Comparison of ENCODE assay signal across 12 cellular contexts in genomic region chr12:93813972-93814821, GRCh38.
DNase-seq lines count a peak whose midpoint lies in the region; ATAC-seq, FAIRE-seq and TF ChIP-seq lines count a peak whose summit lies in the region.
"Had no signal": no experiment of that assay in that cellular context is flagged by ENCODE, and none has a peak within 500 bp of the region (broad histone marks: within the 10 kb centered on the region; RNA-seq: fewer than 3 reads in every experiment).

No MANE protein-coding gene starts in this region.

- no peak for TF ChIP-seq POLR2A in A549 (IDR thresholded peaks at IDR 0.05; ENCODE audit: low read length)

- no peaks in the 10 kb centered on the region for H3K27me3 Mint-ChIP-seq in neural crest cell (ENCODE audit: low read depth)
- no peaks in the 10 kb centered on the region for H3K27me3 Mint-ChIP-seq in CD8-positive, alpha-beta T cell (ENCODE audit: low read depth)
- H3K27me3 Mint-ChIP-seq: type B pancreatic cell had no signal

- peak overlapping the region; percentile 10 to 41; a peak in 1 of 6 replicates for H3K27ac ChIP-seq in A549
- H3K27ac ChIP-seq in CD8-positive, alpha-beta T cell (ENCODE audit: low read depth, low read length), result no peak overlapping the region

- intact Hi-C loops in CD8-positive, alpha-beta T cell (cut with DNase I, micrococcal nuclease), result no loop called here

- no peaks in the 10 kb centered on the region for H3K27me3 ChIP-seq in CD8-positive, alpha-beta T cell (ENCODE audit: insufficient read depth, low read length)

- CTCF ChIA-PET in A549 (lab: Yijun Ruan, JAX), result interaction anchor here (0.6 to 1.2 kb wide), 2 partner anchors 14 to 287 kb away, joined by 3 read pairs; no protein-coding TSS in a partner anchor
- CTCF ChIA-PET in CD8-positive, alpha-beta T cell (lab: Charles Lee), result no interaction called here

- TF ChIP-seq CTCF in A549 (IDR thresholded peaks at IDR 0.05) (no peak), neural crest cell (conservative IDR thresholded peaks at IDR 0.05) (no peak)
- TF ChIP-seq CTCF in CD8-positive, alpha-beta T cell (IDR thresholded peaks at IDR 0.05), result no peak

- no peaks in the 10 kb centered on the region for H3K9me3 ChIP-seq in A549
- no peaks in the 10 kb centered on the region for H3K9me3 ChIP-seq in CD8-positive, alpha-beta T cell (ENCODE audit: low read length)

- H3K9me3 Mint-ChIP-seq in neural crest cell, result no peaks in the 10 kb centered on the region
- H3K9me3 Mint-ChIP-seq in CD8-positive, alpha-beta T cell, result no peaks in the 10 kb centered on the region
- H3K9me3 Mint-ChIP-seq: type B pancreatic cell had no signal

- DNase-seq in A549 (ENCODE audit: low read depth in 1 of 2, low spot score in 1 of 2) (no peak), NCI-H446 (lab: John Stamatoyannopoulos, UW) (peak; percentile 70 to 83), fibroblast of peridontal ligament (ENCODE audit: extremely low read depth) (peak; percentile 97), neural crest cell (ENCODE audit: low read depth, low spot score) (no peak), SIG-M5 treated with dmso at 0.1 percent for 504 hours (lab: John Stamatoyannopoulos, UW; ENCODE audit: unreplicated experiment) (no peak), NCI-H187 treated with DMSO at 0.1 percent for 48 hours (lab: John Stamatoyannopoulos, UW) (no peak)
- no peak for DNase-seq in CD8-positive, alpha-beta T cell
- DNase-seq: activated T-cell treated with anti-CD3 and anti-CD28 coated beads, Interleukin-2, amount 50 U/mL, for 1 hour; NCI-H510A had no signal

- no peak overlapping the region for H3K4me3 ChIP-seq in A549
- H3K4me3 ChIP-seq in CD8-positive, alpha-beta T cell (ENCODE audit: low read depth, low read length), result no peak overlapping the region

- H3K36me3 ChIP-seq in CD8-positive, alpha-beta T cell (ENCODE audit: insufficient read depth, low read length), result no peaks in the 10 kb centered on the region

- WGBS in A549 (ENCODE audit: missing lambda C conversion rate), result 75% methylated on average over 14 of the region's 14 CpGs

- TF ChIP-seq RAD21 in A549 (conservative IDR thresholded peaks at IDR 0.05 in 1 of 2, IDR thresholded peaks at IDR 0.05 in 1 of 2), result no peak

- H3K4me1 ChIP-seq in A549, result peaks cover 8% of the 10 kb centered on the region; the same call in 1 of the 3 replicates
- H3K4me1 ChIP-seq in CD8-positive, alpha-beta T cell (ENCODE audit: insufficient read depth, low read length), result no peaks in the 10 kb centered on the region

- no peak for FAIRE-seq in A549 (lab: Jason Lieb, UNC)

- H3K4me3 Mint-ChIP-seq in neural crest cell, result no peak overlapping the region
- H3K4me3 Mint-ChIP-seq in CD8-positive, alpha-beta T cell, result no peak overlapping the region
- H3K4me3 Mint-ChIP-seq: type B pancreatic cell had no signal

- ATAC-seq in A549 (no peak; a peak in 1 of 6 replicates), HG03097 (IDR thresholded peaks at IDR 0.05; ENCODE audit: low FRiP score, unreplicated experiment) (no peak)
- ATAC-seq in CD8-positive, alpha-beta T cell, result no peak
- ATAC-seq: HCT116 had no signal

- no peak overlapping the region for H3K4me2 ChIP-seq in A549

- no peak for TF ChIP-seq EP300 in A549 (IDR thresholded peaks at IDR 0.05)

- H3K36me3 Mint-ChIP-seq in neural crest cell (ENCODE audit: low read depth), result no peaks in the 10 kb centered on the region
- peaks cover 6% of the 10 kb centered on the region for H3K36me3 Mint-ChIP-seq in CD8-positive, alpha-beta T cell
- H3K36me3 Mint-ChIP-seq: type B pancreatic cell had no signal

- peak overlapping the region; percentile 73 for H3K27ac Mint-ChIP-seq in neural crest cell (ENCODE audit: unreplicated experiment)
- H3K27ac Mint-ChIP-seq in CD8-positive, alpha-beta T cell, result no peak overlapping the region

- POLR2A ChIA-PET in A549 (lab: Yijun Ruan, JAX), result no interaction called here
- POLR2A ChIA-PET in CD8-positive, alpha-beta T cell (lab: Charles Lee), result interaction anchor here (0.6 kb wide), 1 partner anchor 9 kb away, joined by 3 read pairs; no protein-coding TSS in a partner anchor

- H3K4me1 Mint-ChIP-seq in neural crest cell, result peaks cover 20% of the 10 kb centered on the region
- no peaks in the 10 kb centered on the region for H3K4me1 Mint-ChIP-seq in CD8-positive, alpha-beta T cell (ENCODE audit: low read depth)

TF ChIP-seq in A549, 52 proteins besides CTCF, POLR2A, EP300 and RAD21:
- TF ChIP-seq CBX8 (IDR thresholded peaks at IDR 0.05) (no peak), HMGXB4 (CRISPR knock-in tag; IDR thresholded peaks at IDR 0.05; ENCODE audit: borderline replicate concordance) (no peak), GATA3 (IDR thresholded peaks at IDR 0.05; ENCODE audit: borderline replicate concordance) (no peak), MAFK (IDR thresholded peaks at IDR 0.05; ENCODE audit: partially characterized antibody) (no peak), JUNB (IDR thresholded peaks at IDR 0.05) (no peak), EHMT2 (IDR thresholded peaks at IDR 0.05; ENCODE audit: low read depth) (no peak), HOXA7 (CRISPR knock-in tag; IDR thresholded peaks at IDR 0.05) (no peak)
- TF ChIP-seq, protein P1, sequence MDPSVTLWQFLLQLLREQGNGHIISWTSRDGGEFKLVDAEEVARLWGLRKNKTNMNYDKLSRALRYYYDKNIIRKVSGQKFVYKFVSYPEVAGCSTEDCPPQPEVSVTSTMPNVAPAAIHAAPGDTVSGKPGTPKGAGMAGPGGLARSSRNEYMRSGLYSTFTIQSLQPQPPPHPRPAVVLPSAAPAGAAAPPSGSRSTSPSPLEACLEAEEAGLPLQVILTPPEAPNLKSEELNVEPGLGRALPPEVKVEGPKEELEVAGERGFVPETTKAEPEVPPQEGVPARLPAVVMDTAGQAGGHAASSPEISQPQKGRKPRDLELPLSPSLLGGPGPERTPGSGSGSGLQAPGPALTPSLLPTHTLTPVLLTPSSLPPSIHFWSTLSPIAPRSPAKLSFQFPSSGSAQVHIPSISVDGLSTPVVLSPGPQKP (IDR thresholded peaks at IDR 0.05; ENCODE audit: low read depth, low read length), result no peak

Comparison
In these comparisons a context has a peak if more than half of its experiments do, and no peak if none do; other contexts are left out.
1. DNase-seq: peak in NCI-H446 (2 of 2) and fibroblast of peridontal ligament (single experiment); none in A549 (0 of 2), neural crest cell (single experiment), SIG-M5 treated with dmso at 0.1 percent for 504 hours (single experiment), NCI-H187 treated with DMSO at 0.1 percent for 48 hours (single experiment) and CD8-positive, alpha-beta T cell (0 of 7).